ENCODE assay signal across 2 cellular contexts in the genomic region with DNA sequence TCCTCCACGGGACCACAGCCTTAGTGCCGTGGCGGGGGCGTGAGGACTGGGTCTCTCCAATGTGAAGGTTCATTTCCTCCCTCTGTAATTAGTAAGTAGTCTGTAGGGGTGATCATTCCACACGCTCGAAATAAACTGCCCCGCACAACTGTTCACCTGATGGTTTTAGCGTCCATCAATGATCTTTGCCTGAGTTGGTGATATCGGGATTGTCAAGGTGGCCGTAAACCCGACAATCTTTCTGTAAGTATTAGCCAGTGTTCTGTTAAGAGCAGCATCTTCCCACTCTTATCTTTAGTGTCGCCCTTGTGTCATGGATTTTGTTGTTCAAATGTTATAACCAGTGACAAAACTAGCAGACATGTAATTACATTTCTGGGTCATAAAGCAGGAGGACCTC.
TF ChIP-seq lines count a peak whose summit lies in the region.

No MANE protein-coding gene starts in this region.

TF ChIP-seq in HEK293, 187 proteins besides CTCF, POLR2A, EP300 and RAD21:
- TF ChIP-seq, protein P1, sequence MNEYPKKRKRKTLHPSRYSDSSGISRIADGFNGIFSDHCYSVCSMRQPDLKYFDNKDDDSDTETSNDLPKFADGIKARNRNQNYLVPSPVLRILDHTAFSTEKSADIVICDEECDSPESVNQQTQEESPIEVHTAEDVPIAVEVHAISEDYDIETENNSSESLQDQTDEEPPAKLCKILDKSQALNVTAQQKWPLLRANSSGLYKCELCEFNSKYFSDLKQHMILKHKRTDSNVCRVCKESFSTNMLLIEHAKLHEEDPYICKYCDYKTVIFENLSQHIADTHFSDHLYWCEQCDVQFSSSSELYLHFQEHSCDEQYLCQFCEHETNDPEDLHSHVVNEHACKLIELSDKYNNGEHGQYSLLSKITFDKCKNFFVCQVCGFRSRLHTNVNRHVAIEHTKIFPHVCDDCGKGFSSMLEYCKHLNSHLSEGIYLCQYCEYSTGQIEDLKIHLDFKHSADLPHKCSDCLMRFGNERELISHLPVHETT (tag by site-specific recombination; IDR thresholded peaks at IDR 0.05) = no peak
- TF ChIP-seq, protein P2, sequence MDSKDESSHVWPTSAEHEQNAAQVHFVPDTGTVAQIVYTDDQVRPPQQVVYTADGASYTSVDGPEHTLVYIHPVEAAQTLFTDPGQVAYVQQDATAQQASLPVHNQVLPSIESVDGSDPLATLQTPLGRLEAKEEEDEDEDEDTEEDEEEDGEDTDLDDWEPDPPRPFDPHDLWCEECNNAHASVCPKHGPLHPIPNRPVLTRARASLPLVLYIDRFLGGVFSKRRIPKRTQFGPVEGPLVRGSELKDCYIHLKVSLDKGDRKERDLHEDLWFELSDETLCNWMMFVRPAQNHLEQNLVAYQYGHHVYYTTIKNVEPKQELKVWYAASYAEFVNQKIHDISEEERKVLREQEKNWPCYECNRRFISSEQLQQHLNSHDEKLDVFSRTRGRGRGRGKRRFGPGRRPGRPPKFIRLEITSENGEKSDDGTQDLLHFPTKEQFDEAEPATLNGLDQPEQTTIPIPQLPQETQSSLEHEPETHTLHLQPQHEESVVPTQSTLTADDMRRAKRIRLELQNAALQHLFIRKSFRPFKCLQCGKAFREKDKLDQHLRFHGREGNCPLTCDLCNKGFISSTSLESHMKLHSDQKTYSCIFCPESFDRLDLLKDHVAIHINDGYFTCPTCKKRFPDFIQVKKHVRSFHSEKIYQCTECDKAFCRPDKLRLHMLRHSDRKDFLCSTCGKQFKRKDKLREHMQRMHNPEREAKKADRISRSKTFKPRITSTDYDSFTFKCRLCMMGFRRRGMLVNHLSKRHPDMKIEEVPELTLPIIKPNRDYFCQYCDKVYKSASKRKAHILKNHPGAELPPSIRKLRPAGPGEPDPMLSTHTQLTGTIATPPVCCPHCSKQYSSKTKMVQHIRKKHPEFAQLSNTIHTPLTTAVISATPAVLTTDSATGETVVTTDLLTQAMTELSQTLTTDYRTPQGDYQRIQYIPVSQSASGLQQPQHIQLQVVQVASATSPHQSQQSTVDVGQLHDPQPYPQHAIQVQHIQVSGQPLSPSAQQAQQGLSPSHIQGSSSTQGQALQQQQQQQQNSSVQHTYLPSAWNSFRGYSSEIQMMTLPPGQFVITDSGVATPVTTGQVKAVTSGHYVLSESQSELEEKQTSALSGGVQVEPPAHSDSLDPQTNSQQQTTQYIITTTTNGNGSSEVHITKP (tag by site-specific recombination; IDR thresholded peaks at IDR 0.05) = peak; percentile 62; the same call in 1 of the 2 replicates
- TF ChIP-seq EGR2 (tag by site-specific recombination; IDR thresholded peaks at IDR 0.05; ENCODE audit: low read depth) = no peak
TF ChIP-seq in HEK293: peak in this region for 1.

TF ChIP-seq in K562, 482 proteins besides CTCF, POLR2A, EP300 and RAD21:
- TF ChIP-seq SMARCA4 (IDR thresholded peaks at IDR 0.05) = no peak
- TF ChIP-seq, protein P3, sequence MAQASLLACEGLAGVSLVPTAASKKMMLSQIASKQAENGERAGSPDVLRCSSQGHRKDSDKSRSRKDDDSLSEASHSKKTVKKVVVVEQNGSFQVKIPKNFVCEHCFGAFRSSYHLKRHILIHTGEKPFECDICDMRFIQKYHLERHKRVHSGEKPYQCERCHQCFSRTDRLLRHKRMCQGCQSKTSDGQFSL (CRISPR knock-in tag; IDR thresholded peaks at IDR 0.05) = peak; percentile 43; the same call in 1 of the 2 replicates
- TF ChIP-seq, protein P3 (tag; IDR thresholded peaks at IDR 0.05) = no peak
- TF ChIP-seq, protein P2 (IDR thresholded peaks at IDR 0.05; ENCODE audit: partially characterized antibody) = peak; percentile 81
